ENCODE assay signal across 15 cellular contexts in the genomic region with DNA sequence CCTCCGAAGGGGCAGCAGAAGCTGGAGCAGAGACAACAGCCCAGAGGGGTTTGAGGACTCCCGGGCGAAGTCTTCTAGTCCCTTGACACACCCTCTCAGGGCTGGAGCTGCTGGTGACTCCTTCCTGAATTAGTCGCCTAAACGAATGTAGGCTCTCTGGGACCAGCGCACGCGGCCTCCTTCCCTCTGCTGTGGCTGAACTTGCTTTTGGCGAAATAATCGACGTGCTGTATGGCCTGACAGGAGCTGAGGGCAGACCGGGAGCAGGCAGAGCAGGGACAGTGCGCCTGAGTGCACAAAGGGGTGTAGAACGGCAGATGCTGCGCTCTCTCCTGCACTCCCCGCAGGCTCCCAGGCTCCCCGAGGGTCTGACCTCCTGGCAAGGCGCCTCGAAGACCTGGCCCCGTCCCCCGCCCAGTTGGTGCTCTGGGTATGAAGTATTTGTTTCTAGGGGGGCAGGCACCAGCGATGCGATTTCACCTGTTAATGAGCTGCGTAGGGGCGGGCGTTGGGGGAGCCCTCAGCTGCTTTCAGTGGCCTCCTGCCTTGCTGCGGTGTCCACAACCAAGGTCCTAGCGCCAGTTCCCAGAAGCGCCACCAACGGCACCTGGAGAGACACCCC. TPM values are rescaled to one million over a fixed set of nuclear protein-coding genes. Genes with fewer than 3 reads are reported as not detected.
DNase-seq lines count a peak whose midpoint lies in the region; ATAC-seq and TF ChIP-seq lines count a peak whose summit lies in the region.
"Had no signal": no experiment of that assay in that cellular context is flagged by ENCODE, and none has a peak within 500 bp of the region (broad histone marks: within the 10 kb centered on the region; RNA-seq: fewer than 3 reads in every experiment).

No MANE protein-coding gene starts in this region.

- H3K27me3 ChIP-seq in iPS-15b (ENCODE audit: control insufficient read depth, insufficient read depth, low read length) (peaks cover 60% of the 10 kb centered on the region), Peyer's patch (peaks cover 0 to 19% of the 10 kb centered on the region in 2 donors), smooth muscle cell (ENCODE audit: low read depth) (peaks cover 77% of the 10 kb centered on the region)

- DNase-seq in NCI-H1092 treated with DMSO at 0.1 percent for 48 hours (lab: John Stamatoyannopoulos, UW), result peak; percentile 6
- DNase-seq in NCI-H1092 (lab: John Stamatoyannopoulos, UW), result no peak
- DNase-seq in NCI-H2171 (lab: John Stamatoyannopoulos, UW), result peak; percentile 63
- DNase-seq in retina, result peak; percentile 78
- no peak for DNase-seq in Peyer's patch
- no peak for DNase-seq in smooth muscle cell (lab: John Stamatoyannopoulos, UW; ENCODE audit: unreplicated experiment)
- DNase-seq: activated B cell treated with CpG ODN at 0.5 μM for 24 hours; activated CD8-positive, alpha-beta memory T cell treated with anti-CD3 and anti-CD28 coated beads, Interleukin-2, amount 50 U/mL, for 4 hours; CD4-positive, alpha-beta memory T cell; left colon; naive thymus-derived CD4-positive, alpha-beta T cell had no signal

- no peak for TF ChIP-seq CTCF in Peyer's patch (IDR thresholded peaks at IDR 0.05)
- no peak for TF ChIP-seq CTCF in smooth muscle cell (IDR thresholded peaks at IDR 0.05; ENCODE audit: borderline replicate concordance, insufficient read depth, poor library complexity, severe bottlenecking)

- no peaks in the 10 kb centered on the region for H4K20me1 ChIP-seq in smooth muscle cell (ENCODE audit: low read depth)

- H3K27ac ChIP-seq in Peyer's patch (no peak overlapping the region), smooth muscle cell (ENCODE audit: low read depth) (no peak overlapping the region)

- no peak for ATAC-seq in GM21367 (IDR thresholded peaks at IDR 0.05; ENCODE audit: unreplicated experiment)
- ATAC-seq: left colon; naive thymus-derived CD4-positive, alpha-beta T cell had no signal

- WGBS in smooth muscle cell (ENCODE audit: low lambda C conversion rate), result 4% methylated on average over 29 of the region's 30 CpGs

- no peaks in the 10 kb centered on the region for H3F3A ChIP-seq in smooth muscle cell (ENCODE audit: low read depth)

- peak overlapping the region; percentile 79 for H3K4me3 ChIP-seq in iPS-15b (ENCODE audit: low read depth, low read length)
- H3K4me3 ChIP-seq in Peyer's patch, result no peak overlapping the region
- no peak overlapping the region for H3K4me3 ChIP-seq in smooth muscle cell

- no peak overlapping the region for H3K9ac ChIP-seq in iPS-15b (ENCODE audit: low read depth, low read length)
- no peak overlapping the region for H3K9ac ChIP-seq in smooth muscle cell (ENCODE audit: low read depth)

- H3K4me1 ChIP-seq in iPS-15b (ENCODE audit: control insufficient read depth, insufficient read depth, low read length), result peaks cover 12% of the 10 kb centered on the region
- H3K4me1 ChIP-seq in Peyer's patch, result no peaks in the 10 kb centered on the region
- H3K4me1 ChIP-seq in smooth muscle cell (ENCODE audit: low read depth), result no peaks in the 10 kb centered on the region

- H3K9me3 ChIP-seq in iPS-15b (ENCODE audit: control insufficient read depth, insufficient read depth, low read length), result no peaks in the 10 kb centered on the region
- no peaks in the 10 kb centered on the region for H3K9me3 ChIP-seq in Peyer's patch
- no peaks in the 10 kb centered on the region for H3K9me3 ChIP-seq in smooth muscle cell (replicated peaks; ENCODE audit: low read depth)

- H3K79me2 ChIP-seq in smooth muscle cell (ENCODE audit: low read depth), result no peaks in the 10 kb centered on the region

- H2AFZ ChIP-seq in smooth muscle cell (ENCODE audit: low read depth), result no peak overlapping the region

- TF ChIP-seq POLR2A in Peyer's patch (IDR thresholded peaks at IDR 0.05), result no peak

- no peaks in the 10 kb centered on the region for H3K36me3 ChIP-seq in iPS-15b (ENCODE audit: control insufficient read depth, insufficient read depth, low read length)
- H3K36me3 ChIP-seq in Peyer's patch, result no peaks in the 10 kb centered on the region
- H3K36me3 ChIP-seq in smooth muscle cell (ENCODE audit: low read depth), result no peaks in the 10 kb centered on the region

- no peak overlapping the region for H3K4me2 ChIP-seq in smooth muscle cell

RNA-seq across cellular contexts. Expression of a gene that starts 5.3 kb away (rescaled TPM):
- total RNA-seq in Peyer's patch (not detected), smooth muscle cell (not detected in 2 replicates)
- not detected in 2 replicates for polyA plus RNA-seq in smooth muscle cell
- total RNA-seq: A172; activated B cell treated with CpG ODN at 0.5 μM for 24 hours; CD4-positive, alpha-beta memory T cell; left colon; M059J; naive thymus-derived CD4-positive, alpha-beta T cell had no signal
- polyA plus RNA-seq: CD4-positive, alpha-beta memory T cell; naive thymus-derived CD4-positive, alpha-beta T cell had no signal

Comparison
In these comparisons a context has a peak if more than half of its experiments do, and no peak if none do; other contexts are left out.
1. DNase-seq: peak in NCI-H1092 treated with DMSO at 0.1 percent for 48 hours (single experiment), NCI-H2171 (single experiment) and retina (single experiment); none in NCI-H1092 (single experiment), Peyer's patch (0 of 3) and smooth muscle cell (single experiment).